29 cellular contexts compared by ENCODE assay signal in genomic region chrX:120306640-120307039, GRCh38. TPM values are rescaled to one million over a fixed set of nuclear protein-coding genes. Genes with fewer than 3 reads are reported as not detected.
DNase-seq lines count a peak whose midpoint lies in the region; ATAC-seq, FAIRE-seq and TF ChIP-seq lines count a peak whose summit lies in the region.
"Had no signal": no experiment of that assay in that cellular context is flagged by ENCODE, and none has a peak within 500 bp of the region (broad histone marks: within the 10 kb centered on the region; RNA-seq: fewer than 3 reads in every experiment).

No MANE protein-coding gene starts in this region.

- 23% methylated on average over 3 of the region's 3 CpGs for WGBS in GM12878 (ENCODE audit: insufficient coverage, insufficient replicate concordance, low lambda C conversion rate, missing lambda C conversion rate)

- FAIRE-seq in GM19239 (lab: Jason Lieb, UNC), result peak; percentile 86
- FAIRE-seq in GM12878 (lab: Jason Lieb, UNC), result no peak

- H3K36me3 Mint-ChIP-seq in activated CD4-positive, alpha-beta T cell treated with anti-CD3 and anti-CD28 coated beads, Interleukin-2, amount 10 ng/mL, durations not matched to agents 7 days and 5 days (ENCODE audit: low read depth), result peaks cover 1% of the 10 kb centered on the region
- H3K36me3 Mint-ChIP-seq: brain had no signal

- H4K20me1 ChIP-seq in GM12878 (ENCODE audit: control insufficient read depth, insufficient read depth), result no peaks in the 10 kb centered on the region
- H4K20me1 ChIP-seq: BLaER1 had no signal

- TF ChIP-seq EP300 in GM12878 (IDR thresholded peaks at IDR 0.05; ENCODE audit: borderline replicate concordance in 1 of 2, control insufficient read depth in 1 of 2, low read depth in 2 of 2, low read length in 2 of 2), result no peak

- in situ Hi-C loops in GM12878 (cut with MboI), result loop anchor here (5.0 kb wide), 1 partner anchor 54 kb away; the partner anchor contains the start of gene ZBTB33
- in situ Hi-C loops in GM13976 (cut with MboI; ENCODE audit: low sequenced_read_pairs, unreplicated experiment), result no loop called here

- H3K4me2 ChIP-seq in GM12878 (ENCODE audit: control insufficient read depth, insufficient read depth), result 0 out of 2 replicates have a peak overlapping the region, but pooled peaks have one; percentile 22
- H3K4me2 ChIP-seq: BLaER1 had no signal

- no peak overlapping the region for H3K27ac Mint-ChIP-seq in activated CD4-positive, alpha-beta T cell treated with anti-CD3 and anti-CD28 coated beads, Interleukin-2, amount 10 ng/mL, durations not matched to agents 7 days and 5 days
- H3K27ac Mint-ChIP-seq: brain; stimulated activated naive CD8-positive, alpha-beta T cell treated with anti-CD3 and anti-CD28 coated beads, Interleukin-15, Interleukin-2, amounts not matched to agents 100 ng/mL and 50 ng/mL, for 24 hours had no signal

- intact Hi-C loops in GM12878 (cut with micrococcal nuclease; ENCODE audit: unreplicated experiment), result no loop called here

- no peaks in the 10 kb centered on the region for H3K9me3 ChIP-seq in GM12878 (replicated peaks; ENCODE audit: control insufficient read depth, insufficient read depth, low read length)
- H3K9me3 ChIP-seq: adrenal gland, gastroesophageal sphincter, left ventricle myocardium inferior had no signal

- no TSS peak for BruUV-seq in GM12878 (replicated peaks; lab: Mats Ljungman, UMichigan)

- no peaks in the 10 kb centered on the region for H3K36me3 ChIP-seq in GM12878 (ENCODE audit: control insufficient read depth in 2 of 2, insufficient read depth in 2 of 2, low read length in 1 of 2)
- H3K36me3 ChIP-seq: adrenal gland, BLaER1, gastroesophageal sphincter, left ventricle myocardium inferior, WERI-Rb-1 had no signal

- H3K27me3 ChIP-seq in GM12878 (replicated peaks in 1 of 2; ENCODE audit: control insufficient read depth in 2 of 2, insufficient read depth in 2 of 2, low read length in 1 of 2), result peaks cover 2 to 7% of the 10 kb centered on the region in 2 experiments; a peak in 3 of 4 replicates

- H3K4me3 Mint-ChIP-seq in activated CD4-positive, alpha-beta T cell treated with anti-CD3 and anti-CD28 coated beads, Interleukin-2, amount 10 ng/mL, durations not matched to agents 7 days and 5 days, result no peak overlapping the region
- H3K4me3 Mint-ChIP-seq: activated naive CD4-positive, alpha-beta T cell treated with anti-CD3 and anti-CD28 coated beads for 36 hours; brain; stimulated activated naive CD8-positive, alpha-beta T cell treated with anti-CD3 and anti-CD28 coated beads, Interleukin-15, Interleukin-2, amounts not matched to agents 100 ng/mL and 50 ng/mL, for 24 hours had no signal

- H3K27ac ChIP-seq in GM12878 (ENCODE audit: control insufficient read depth, insufficient read depth), result no peak overlapping the region
- H3K27ac ChIP-seq: adrenal gland, BLaER1, gastroesophageal sphincter, GM23248, left ventricle myocardium inferior, WERI-Rb-1 had no signal

- DNase-seq in A172 (ENCODE audit: low spot score) (peak; percentile 4), GM19239 (ENCODE audit: insufficient read length, low spot score) (no peak), MV-4-11 (lab: John Stamatoyannopoulos, UW) (peak; percentile 38), GM12878 (ENCODE audit: low read depth, low spot score) (no peak), DMS79 (lab: John Stamatoyannopoulos, UW) (no peak), GM13976 (ENCODE audit: low spot score) (no peak)
- no peak for DNase-seq in activated CD4-positive, alpha-beta T cell treated with anti-CD3 and anti-CD28 coated beads, Interleukin-2, amount 10 ng/mL, durations not matched to agents 7 days and 5 days
- DNase-seq: ACHN; activated CD4-positive, alpha-beta T cell treated with anti-CD3 and anti-CD28 coated beads for 48 hours; activated naive CD4-positive, alpha-beta T cell treated with anti-CD3 and anti-CD28 coated beads for 36 hours; adrenal gland; COR-L47; GM23248; left ventricle myocardium inferior; NCI-H1436 treated with DMSO at 0.1 percent for 48 hours; NCI-H345; T-helper 2 cell; WERI-Rb-1 had no signal

- POLR2A ChIA-PET in GM12878 (lab: Charles Lee), result interaction anchor here (1.2 kb wide), 1 partner anchor 19 kb away, joined by 3 read pairs; no protein-coding TSS in a partner anchor
- POLR2A ChIA-PET in activated CD4-positive, alpha-beta T cell treated with anti-CD3 and anti-CD28 coated beads, Interleukin-2, amount 10 ng/mL, durations not matched to agents 7 days and 5 days (lab: Charles Lee), result no interaction called here

- H3K4me1 Mint-ChIP-seq in activated CD4-positive, alpha-beta T cell treated with anti-CD3 and anti-CD28 coated beads, Interleukin-2, amount 10 ng/mL, durations not matched to agents 7 days and 5 days, result peaks cover 50% of the 10 kb centered on the region

- no peaks in the 10 kb centered on the region for H3K9me3 Mint-ChIP-seq in activated CD4-positive, alpha-beta T cell treated with anti-CD3 and anti-CD28 coated beads, Interleukin-2, amount 10 ng/mL, durations not matched to agents 7 days and 5 days
- H3K9me3 Mint-ChIP-seq: activated naive CD4-positive, alpha-beta T cell treated with anti-CD3 and anti-CD28 coated beads for 36 hours; stimulated activated naive CD8-positive, alpha-beta T cell treated with anti-CD3 and anti-CD28 coated beads, Interleukin-15, Interleukin-2, amounts not matched to agents 100 ng/mL and 50 ng/mL, for 24 hours had no signal

- TF ChIP-seq POLR2A in GM12878 (IDR thresholded peaks at IDR 0.05; ENCODE audit: low read depth, low read length), result no peak

- no peak for TF ChIP-seq RAD21 in GM12878 (IDR thresholded peaks at IDR 0.05; ENCODE audit: insufficient read depth, low read depth, low read length)

- no peaks in the 10 kb centered on the region for H3K79me2 ChIP-seq in GM12878 (ENCODE audit: control insufficient read depth, insufficient read depth, low read length)

- H3K27me3 Mint-ChIP-seq in activated CD4-positive, alpha-beta T cell treated with anti-CD3 and anti-CD28 coated beads, Interleukin-2, amount 10 ng/mL, durations not matched to agents 7 days and 5 days, result peaks cover 43% of the 10 kb centered on the region

- H3K9ac ChIP-seq in GM12878 (ENCODE audit: control insufficient read depth, insufficient read depth, low read length), result no peak overlapping the region
- H3K9ac ChIP-seq: BLaER1, GM23248 had no signal

- TF ChIP-seq CTCF in GM12878 (IDR thresholded peaks at IDR 0.05 in 2 of 3, conservative IDR thresholded peaks at IDR 0.05 in 1 of 3; ENCODE audit: control insufficient read depth in 2 of 3, extremely low read depth in 1 of 3, insufficient read depth in 1 of 3, low read depth in 3 of 3, low read length in 3 of 3), result no peak
- no peak for TF ChIP-seq CTCF in GM13976 (IDR thresholded peaks at IDR 0.05; ENCODE audit: borderline replicate concordance, control extremely low read depth, extremely low read depth, insufficient read depth, missing control alignments)

- CTCF ChIA-PET in GM12878 (lab: Yijun Ruan, JAX), result interaction anchor here (1.5 kb wide), 1 partner anchor 19 kb away, joined by 4 read pairs; no protein-coding TSS in a partner anchor
- CTCF ChIA-PET in activated CD4-positive, alpha-beta T cell treated with anti-CD3 and anti-CD28 coated beads, Interleukin-2, amount 10 ng/mL, durations not matched to agents 7 days and 5 days (lab: Charles Lee), result no interaction called here

- ATAC-seq in GM12878 (no peak), HG02938 (IDR thresholded peaks at IDR 0.05; ENCODE audit: unreplicated experiment) (no peak)
- ATAC-seq: gastroesophageal sphincter, Right ventricle myocardium inferior had no signal

- peaks cover 3% of the 10 kb centered on the region for H3K4me1 ChIP-seq in GM12878 (ENCODE audit: control insufficient read depth, insufficient read depth, low read length)
- H3K4me1 ChIP-seq: adrenal gland had no signal

- SMC1A ChIA-PET in GM12878 (lab: Charles Lee; ENCODE audit: uncharacterized antibody, unreplicated experiment), result interaction anchor here (0.8 to 1.0 kb wide), 2 partner anchors 14 to 19 kb away, joined by 3 read pairs; no protein-coding TSS in a partner anchor

- RAD21 ChIA-PET in GM12878 (lab: Charles Lee; ENCODE audit: unreplicated experiment), result no interaction called here

- no peak overlapping the region for H3K4me3 ChIP-seq in GM12878
- H3K4me3 ChIP-seq: adrenal gland, BLaER1, gastroesophageal sphincter, GM23248, left ventricle myocardium inferior had no signal

- no peak overlapping the region for H2AFZ ChIP-seq in GM12878 (ENCODE audit: control insufficient read depth, low read depth, low read length)
- H2AFZ ChIP-seq: GM23248 had no signal

RNA-seq across cellular contexts. Expression of gene TMEM255A, which starts 4.6 kb away (rescaled TPM):
- total RNA-seq in A172 (2014; rRNA removed; shearing (Covaris generic)), result 4.0 and 4.6 TPM in 2 replicates
- 1.7 and 1.9 TPM in 2 replicates for total RNA-seq in GM12878 (2013; cell fraction: nucleolus; rRNA removed)
- total RNA-seq in GM12878 (2014; rRNA removed), result 0.90 and 1.3 TPM in 2 replicates
- 1.3 and 1.4 TPM in 2 replicates for total RNA-seq in GM12878 (2014; rRNA removed; fragmentation: Illumina TruSeq; extraction: Trizol)
- 1.5 and 1.6 TPM in 2 replicates for total RNA-seq in GM12878 (2021)
- 0.51 TPM for polyA plus RNA-seq in GM12878 (2011; ENCODE audit: low read depth)
- polyA plus RNA-seq in GM12878 (2011; rRNA removed), result 5.4 and 5.6 TPM in 2 replicates
- 4.0 and 4.6 TPM in 2 replicates for polyA plus RNA-seq in GM12878 (2011; cell fraction: cytosol; rRNA removed)
- polyA plus RNA-seq in GM12878 (2011; cell fraction: nucleus; rRNA removed), result 3.2 and 3.8 TPM in 2 replicates
- 0.93 and 0.95 TPM in 2 replicates for polyA plus RNA-seq in GM12878 (2012)
- polyA plus RNA-seq in GM12878 (2014; fragmentation: Illumina TruSeq; extraction: Trizol), result 2.6 TPM in 2 replicates
- polyA plus RNA-seq in GM12878 (2014; fragmentation: Nextera tagmentation; extraction: Ambion mirVana), result 1 to 10 TPM in 1 of 2 experiments, under 1 TPM in 1; 0.98 to 1.0 TPM
- polyA plus RNA-seq in GM12878 (2014; rRNA removed), result 0.91 and 1.5 TPM in 2 replicates
- polyA plus RNA-seq in GM12878 (2016; fragmentation: Nextera tagmentation; extraction: Ambion mirVana), result 1 to 10 TPM; 1.2 to 1.4 TPM
- polyA minus RNA-seq in GM12878 (2011; rRNA and poly(A)+ RNA removed), result 4.5 and 4.7 TPM in 2 replicates
- polyA minus RNA-seq in GM12878 (2011; cell fraction: cytosol; rRNA and poly(A)+ RNA removed), result 0.94 and 1.6 TPM in 2 replicates
- 1.1 and 1.7 TPM in 2 replicates for polyA minus RNA-seq in GM12878 (2011; cell fraction: nucleus; rRNA and poly(A)+ RNA removed)
- not detected for total RNA-seq in activated CD4-positive, alpha-beta T cell treated with anti-CD3 and anti-CD28 coated beads, Interleukin-2, amount 10 ng/mL, durations not matched to agents 7 days and 5 days
- total RNA-seq: activated naive CD4-positive, alpha-beta T cell treated with anti-CD3 and anti-CD28 coated beads for 36 hours; GM23248; MCF 10A; pulmonary artery endothelial cell had no signal
- polyA plus RNA-seq: GM23248 had no signal

RNA-seq across cellular contexts. Expression of gene ATP1B4, which starts 55.2 kb away (rescaled TPM):
- total RNA-seq in A172 (2014; rRNA removed; shearing (Covaris generic)), result not detected in 2 replicates
- not detected in 2 replicates for total RNA-seq in GM12878 (2013; cell fraction: nucleolus; rRNA removed)
- total RNA-seq in GM12878 (2014; rRNA removed), result not detected in 2 replicates
- total RNA-seq in GM12878 (2014; rRNA removed; fragmentation: Illumina TruSeq; extraction: Trizol), result not detected in 2 replicates
- not detected in 2 replicates for total RNA-seq in GM12878 (2021)
- not detected for polyA plus RNA-seq in GM12878 (2011; ENCODE audit: low read depth)
- 0.01 TPM in 1 of 2 replicates, not detected in the other for polyA plus RNA-seq in GM12878 (2011; rRNA removed)
- polyA plus RNA-seq in GM12878 (2011; cell fraction: cytosol; rRNA removed), result not detected in 2 replicates
- not detected in 2 replicates for polyA plus RNA-seq in GM12878 (2011; cell fraction: nucleus; rRNA removed)
- not detected in 2 replicates for polyA plus RNA-seq in GM12878 (2012)
- polyA plus RNA-seq in GM12878 (2014; fragmentation: Illumina TruSeq; extraction: Trizol), result not detected in 2 replicates
- polyA plus RNA-seq in GM12878 (2014; fragmentation: Nextera tagmentation; extraction: Ambion mirVana), result not detected
- not detected in 2 replicates for polyA plus RNA-seq in GM12878 (2014; rRNA removed)
- polyA plus RNA-seq in GM12878 (2016; fragmentation: Nextera tagmentation; extraction: Ambion mirVana), result not detected
- not detected in 2 replicates for polyA minus RNA-seq in GM12878 (2011; rRNA and poly(A)+ RNA removed)
- polyA minus RNA-seq in GM12878 (2011; cell fraction: cytosol; rRNA and poly(A)+ RNA removed), result not detected in 2 replicates
- polyA minus RNA-seq in GM12878 (2011; cell fraction: nucleus; rRNA and poly(A)+ RNA removed), result not detected in 2 replicates
- not detected for total RNA-seq in activated CD4-positive, alpha-beta T cell treated with anti-CD3 and anti-CD28 coated beads, Interleukin-2, amount 10 ng/mL, durations not matched to agents 7 days and 5 days
- total RNA-seq: activated naive CD4-positive, alpha-beta T cell treated with anti-CD3 and anti-CD28 coated beads for 36 hours; adrenal gland; chondrocyte; fibroblast of lung; gastroesophageal sphincter; GM23248; MCF 10A; mesenteric fat pad; pulmonary artery endothelial cell; Right ventricle myocardium inferior had no signal
- polyA plus RNA-seq: adrenal gland, fibroblast of lung, GM23248 had no signal

RNA-seq across cellular contexts. Expression of gene ZBTB33, which starts 56.0 kb away (rescaled TPM):
- 11.2 and 12.7 TPM in 2 replicates for total RNA-seq in A172 (2014; rRNA removed; shearing (Covaris generic))
- total RNA-seq in GM12878 (2013; cell fraction: nucleolus; rRNA removed), result 28.0 and 28.4 TPM in 2 replicates
- total RNA-seq in GM12878 (2014; rRNA removed) (14.1 and 17.7 TPM in 2 replicates), GM12878 (2014; rRNA removed; fragmentation: Illumina TruSeq; extraction: Trizol) (25.6 and 26.3 TPM in 2 replicates), GM12878 (2021) (17.1 and 18.3 TPM in 2 replicates)
- polyA plus RNA-seq in GM12878 (2011; ENCODE audit: low read depth), result 5.0 TPM
- polyA plus RNA-seq in GM12878 (2011; rRNA removed) (19.6 and 31.4 TPM in 2 replicates), GM12878 (2014; fragmentation: Illumina TruSeq; extraction: Trizol) (23.3 and 29.3 TPM in 2 replicates), GM12878 (2014; fragmentation: Nextera tagmentation; extraction: Ambion mirVana) (1 to 10 TPM; 5.2 to 5.4 TPM), GM12878 (2014; rRNA removed) (9.3 and 11.3 TPM in 2 replicates), GM12878 (2016; fragmentation: Nextera tagmentation; extraction: Ambion mirVana) (10 to 100 TPM; 21.3 to 23.6 TPM)
- 7.1 and 9.1 TPM in 2 replicates for polyA plus RNA-seq in GM12878 (2011; cell fraction: cytosol; rRNA removed)
- polyA plus RNA-seq in GM12878 (2011; cell fraction: nucleus; rRNA removed), result 12.2 and 14.4 TPM in 2 replicates
- polyA plus RNA-seq in GM12878 (2012), result 10.1 and 12.4 TPM in 2 replicates
- polyA minus RNA-seq in GM12878 (2011; rRNA and poly(A)+ RNA removed), result 20.7 and 40.7 TPM in 2 replicates
- polyA minus RNA-seq in GM12878 (2011; cell fraction: cytosol; rRNA and poly(A)+ RNA removed), result 10.4 and 12.5 TPM in 2 replicates
- polyA minus RNA-seq in GM12878 (2011; cell fraction: nucleus; rRNA and poly(A)+ RNA removed), result 10.9 and 11.7 TPM in 2 replicates
- total RNA-seq in activated CD4-positive, alpha-beta T cell treated with anti-CD3 and anti-CD28 coated beads, Interleukin-2, amount 10 ng/mL, durations not matched to agents 7 days and 5 days, result 10 to 100 TPM; 15.3 to 18.0 TPM

Comparison
In these comparisons a context has a peak if more than half of its experiments do, and no peak if none do; other contexts are left out.
1. DNase-seq: peak in A172 (single experiment) and MV-4-11 (single experiment); none in GM19239 (single experiment), GM12878 (single experiment), activated CD4-positive, alpha-beta T cell treated with anti-CD3 and anti-CD28 coated beads, Interleukin-2, amount 10 ng/mL, durations not matched to agents 7 days and 5 days (single experiment), DMS79 (single experiment) and GM13976 (single experiment).